ENCODE assay signal across 15 cellular contexts in the genomic region with DNA sequence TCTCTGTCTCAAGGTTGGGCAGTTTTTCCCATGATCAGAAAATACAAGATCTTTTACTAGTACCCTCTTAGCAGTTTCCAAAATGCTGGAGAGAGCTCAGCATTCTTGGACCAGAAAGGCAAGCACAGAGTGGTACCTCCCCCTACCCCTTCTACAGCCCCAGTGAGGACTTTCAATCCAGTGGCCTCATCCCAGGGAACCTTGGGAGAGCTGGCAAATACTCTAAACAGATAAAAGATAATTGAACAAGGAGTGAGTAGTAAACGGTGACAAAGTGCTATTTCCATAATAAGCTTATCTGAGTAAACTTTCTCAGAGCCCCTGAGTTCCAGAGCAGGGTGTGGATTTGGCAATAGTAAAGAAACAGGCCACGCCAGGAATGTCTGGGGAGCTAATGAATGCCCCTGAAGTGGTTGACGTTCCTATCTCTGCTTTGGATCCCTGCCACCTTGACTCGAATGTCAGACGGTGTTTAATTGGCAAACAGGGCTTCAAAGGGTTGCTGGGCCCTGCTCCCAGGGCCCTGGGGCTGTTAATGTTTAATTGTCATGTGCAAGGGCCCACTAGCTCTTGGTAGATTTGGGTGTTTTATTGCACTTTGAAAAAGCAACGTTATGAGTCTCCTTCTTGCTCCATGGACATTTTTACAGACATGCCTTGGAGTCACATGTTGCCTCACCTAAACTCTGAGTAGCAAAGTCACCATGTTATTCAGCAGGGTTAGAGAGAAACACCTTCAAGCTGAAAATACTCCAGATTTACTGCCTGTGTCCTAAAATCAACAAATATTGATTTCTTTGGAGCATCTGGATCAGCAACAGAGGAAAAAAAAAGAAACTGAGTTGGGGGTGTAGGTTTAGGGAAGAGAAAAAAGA.
DNase-seq lines count a peak whose midpoint lies in the region; ATAC-seq and TF ChIP-seq lines count a peak whose summit lies in the region.
"Had no signal": no experiment of that assay in that cellular context is flagged by ENCODE, and none has a peak within 500 bp of the region (broad histone marks: within the 10 kb centered on the region; RNA-seq: fewer than 3 reads in every experiment).

No MANE protein-coding gene starts in this region.

- no peaks in the 10 kb centered on the region for H3K27me3 ChIP-seq in right cardiac atrium (ENCODE audit: control insufficient read depth, insufficient read depth)
- H3K27me3 ChIP-seq: adrenal gland had no signal

- WGBS in right cardiac atrium, result 16% methylated on average over 6 of the region's 6 CpGs

- ATAC-seq in right cardiac atrium, result peak; percentile 93
- peak; percentile 40 for ATAC-seq in omental fat pad (ENCODE audit: low FRiP score)
- ATAC-seq: activated T-cell treated with anti-CD3 and anti-CD28 coated beads, Interleukin-2, amount 50 U/mL, for 4 hours; natural killer cell treated with Interleukin-12 subunit alpha and Interleukin-12 subunit beta and Interleukin-15 and Interleukin-18, amount 100 ng/mL, for 72 hours had no signal

- no peak overlapping the region for H3K27ac ChIP-seq in right cardiac atrium (ENCODE audit: low read length)
- H3K27ac ChIP-seq: adrenal gland had no signal

- H3K4me3 ChIP-seq in right cardiac atrium (ENCODE audit: low read length), result no peak overlapping the region
- H3K4me3 ChIP-seq: adrenal gland, skin epidermis had no signal

- TF ChIP-seq CTCF in omental fat pad (IDR thresholded peaks at IDR 0.05), result no peak

- H3K4me1 ChIP-seq in right cardiac atrium (ENCODE audit: control insufficient read depth, insufficient read depth, low read length), result peaks cover 5% of the 10 kb centered on the region
- H3K4me1 ChIP-seq: adrenal gland had no signal

- intact Hi-C loops in right cardiac atrium (cut with DNase I), result no loop called here

- H3K9me3 ChIP-seq in right cardiac atrium (ENCODE audit: control insufficient read depth, low read length), result no peaks in the 10 kb centered on the region
- H3K9me3 ChIP-seq: adrenal gland had no signal

- DNase-seq in ELF-1 (ENCODE audit: low read depth, low spot score), result peak; percentile 85
- DNase-seq in NCI-H1048 (lab: John Stamatoyannopoulos, UW), result peak; percentile 24
- peak in 2 of 3 donors; percentile 29 to 44 for DNase-seq in right cardiac atrium
- no peak for DNase-seq in omental fat pad (ENCODE audit: low spot score)
- no peak for DNase-seq in SKM-1 (lab: John Stamatoyannopoulos, UW; ENCODE audit: unreplicated experiment)
- DNase-seq in NCI-H2029 (lab: John Stamatoyannopoulos, UW), result no peak
- no peak for DNase-seq in T-helper 9 cell
- DNase-seq in activated naive CD4-positive, alpha-beta T cell treated with Interleukin-2 at 50 U/mL for 16 hours, result no peak
- DNase-seq: activated T-cell treated with anti-CD3 and anti-CD28 coated beads, Interleukin-2, amount 50 U/mL, for 4 hours; dermis blood vessel endothelial cell; NCI-H1694; NK-92 treated with Interleukin-12 subunit alpha and Interleukin-12 subunit beta, amount 100 ng/mL, for 24 hours had no signal

Comparison
In these comparisons a context has a peak if more than half of its experiments do, and no peak if none do; other contexts are left out.
1. DNase-seq: peak in ELF-1 (single experiment), NCI-H1048 (single experiment) and right cardiac atrium (2 of 3); none in omental fat pad (single experiment), SKM-1 (single experiment), NCI-H2029 (single experiment), T-helper 9 cell (single experiment) and activated naive CD4-positive, alpha-beta T cell treated with Interleukin-2 at 50 U/mL for 16 hours (single experiment).